Comparison of ENCODE assay signal across 22 cellular contexts in the genomic region with DNA sequence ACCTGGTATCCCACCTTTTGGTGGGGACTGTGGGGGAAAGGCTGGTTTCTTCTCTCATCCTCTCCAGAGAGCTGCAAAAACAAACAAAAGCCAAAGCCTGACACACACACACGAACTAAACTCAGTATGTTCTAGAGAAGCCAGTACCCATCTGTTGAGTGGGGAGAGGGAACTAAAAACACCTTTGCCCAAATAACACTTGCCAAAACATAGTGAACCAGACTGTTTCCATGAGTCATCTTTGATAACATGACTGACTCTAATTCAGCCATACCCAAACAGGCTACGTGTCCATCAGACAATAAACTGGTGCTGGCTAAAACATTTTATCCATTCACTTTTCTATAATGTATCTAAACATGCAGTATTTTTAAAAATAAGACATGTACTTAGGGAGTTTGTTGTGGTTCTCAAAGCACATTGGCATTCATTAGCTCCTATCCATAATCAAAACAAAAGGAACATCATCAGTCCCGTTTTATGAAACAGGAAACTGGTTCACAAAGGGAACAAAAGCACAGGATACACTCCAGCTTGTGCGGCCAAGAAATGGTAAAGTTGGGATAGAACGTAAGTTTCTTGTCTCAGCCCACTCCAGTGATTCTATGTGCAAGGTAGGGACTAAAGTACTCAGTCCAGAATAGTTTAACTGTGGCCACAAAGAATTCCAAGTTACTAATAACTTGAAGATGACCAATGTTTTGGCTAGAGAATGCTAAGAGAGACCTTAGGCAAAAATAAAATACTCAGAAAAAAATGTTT. TPM values are rescaled to one million over a fixed set of nuclear protein-coding genes. Genes with fewer than 3 reads are reported as not detected.
DNase-seq lines count a peak whose midpoint lies in the region; ATAC-seq and TF ChIP-seq lines count a peak whose summit lies in the region.
"Had no signal": no experiment of that assay in that cellular context is flagged by ENCODE, and none has a peak within 500 bp of the region (broad histone marks: within the 10 kb centered on the region; RNA-seq: fewer than 3 reads in every experiment).

No MANE protein-coding gene starts in this region.

- peaks cover 31% of the 10 kb centered on the region for H3K4me1 Mint-ChIP-seq in CD4-positive, alpha-beta T cell (ENCODE audit: low read depth)
- peaks cover 47% of the 10 kb centered on the region for H3K4me1 Mint-ChIP-seq in endothelial cell (ENCODE audit: unreplicated experiment)

- H3K27me3 ChIP-seq in CD4-positive, alpha-beta T cell (ENCODE audit: control insufficient read depth, insufficient read depth, low read length), result no peaks in the 10 kb centered on the region
- H3K27me3 ChIP-seq in trophoblast cell (ENCODE audit: insufficient read depth, low read length), result no peaks in the 10 kb centered on the region
- H3K27me3 ChIP-seq: brain microvascular endothelial cell, thyroid gland had no signal

- H2AK5ac ChIP-seq in trophoblast cell (ENCODE audit: low read length), result no peak overlapping the region

- no peaks in the 10 kb centered on the region for H3K9me3 Mint-ChIP-seq in CD4-positive, alpha-beta T cell
- no peaks in the 10 kb centered on the region for H3K9me3 Mint-ChIP-seq in endothelial cell (ENCODE audit: unreplicated experiment)
- H3K9me3 Mint-ChIP-seq: activated naive CD4-positive, alpha-beta T cell treated with anti-CD3 and anti-CD28 coated beads, Interleukin-2, amount 50 U/mL, for 24 hours had no signal

- no peak overlapping the region for H3K4ac ChIP-seq in trophoblast cell (ENCODE audit: low read depth, low read length)

- no peak overlapping the region for H2BK120ac ChIP-seq in trophoblast cell (ENCODE audit: insufficient read depth, low read length, poor library complexity)

- intact Hi-C loops in CD4-positive, alpha-beta T cell (cut with DNase I, micrococcal nuclease), result no loop called here

- POLR2A ChIA-PET in CD4-positive, alpha-beta T cell (lab: Charles Lee), result no interaction called here

- no peak for ATAC-seq in CD4-positive, alpha-beta T cell (ENCODE audit: poor library complexity)
- no peak for ATAC-seq in HG03045 (IDR thresholded peaks at IDR 0.05; ENCODE audit: unreplicated experiment)

- H3K14ac ChIP-seq in trophoblast cell (ENCODE audit: low read length), result peak overlapping the region; percentile 18

- no peaks in the 10 kb centered on the region for H3K27me3 Mint-ChIP-seq in CD4-positive, alpha-beta T cell
- peaks cover 2% of the 10 kb centered on the region for H3K27me3 Mint-ChIP-seq in endothelial cell (ENCODE audit: unreplicated experiment)
- H3K27me3 Mint-ChIP-seq: activated naive CD4-positive, alpha-beta T cell treated with anti-CD3 and anti-CD28 coated beads, Interleukin-2, amount 50 U/mL, for 24 hours; dendritic cell treated with granulocyte-macrophage colony-stimulating factor and Interleukin-4, amounts not matched to agents 40 ng/mL and 50 ng/mL, for 4 days had no signal

- no peak overlapping the region for H3K23ac ChIP-seq in trophoblast cell (ENCODE audit: low read length)

- no peak overlapping the region for H3K9ac ChIP-seq in trophoblast cell (ENCODE audit: low read length)

- H2BK5ac ChIP-seq in trophoblast cell (ENCODE audit: low read depth, low read length, poor library complexity), result peak overlapping the region; percentile 54

- no peaks in the 10 kb centered on the region for H3K36me3 ChIP-seq in trophoblast cell (ENCODE audit: control insufficient read depth in 1 of 2, insufficient read depth in 2 of 2, low read length in 2 of 2)
- H3K36me3 ChIP-seq: brain microvascular endothelial cell, thyroid gland had no signal

- no peak overlapping the region for H3K4me2 ChIP-seq in trophoblast cell (ENCODE audit: low read length)

- H3K18ac ChIP-seq in trophoblast cell (ENCODE audit: low read length), result no peak overlapping the region

- H4K8ac ChIP-seq in trophoblast cell (ENCODE audit: low read depth, low read length), result no peak overlapping the region

- H2BK12ac ChIP-seq in trophoblast cell (ENCODE audit: low read length), result peak overlapping the region; percentile 75

- H3K4me3 ChIP-seq in trophoblast cell (ENCODE audit: low read depth, low read length), result no peak overlapping the region
- H3K4me3 ChIP-seq: thyroid gland had no signal

- WGBS in trophoblast cell (ENCODE audit: extremely low coverage, insufficient coverage, insufficient read length), result no CpG with 5 or more reads among the region's 5 CpGs

- H4K91ac ChIP-seq in trophoblast cell (ENCODE audit: low read depth, low read length), result peak overlapping the region; percentile 53

- no peak for TF ChIP-seq CTCF in CD4-positive, alpha-beta T cell (IDR thresholded peaks at IDR 0.05)
- TF ChIP-seq CTCF in endothelial cell (IDR thresholded peaks at IDR 0.05; ENCODE audit: unreplicated experiment), result no peak

- H3K36me3 Mint-ChIP-seq in CD4-positive, alpha-beta T cell (ENCODE audit: low read depth), result peaks cover 53% of the 10 kb centered on the region
- H3K36me3 Mint-ChIP-seq in endothelial cell (ENCODE audit: low read depth, unreplicated experiment), result peaks cover 7% of the 10 kb centered on the region

- no peak for DNase-seq in CD4-positive, alpha-beta T cell
- DNase-seq in NCI-H226 (peak; percentile 56), endothelial cell (ENCODE audit: low spot score) (no peak), trophoblast cell (no peak), DMS53 treated with DMSO at 0.1 percent for 48 hours (lab: John Stamatoyannopoulos, UW; ENCODE audit: unreplicated experiment) (no peak), D341Med (ENCODE audit: low spot score) (no peak)
- DNase-seq in activated naive CD4-positive, alpha-beta T cell (lab: John Stamatoyannopoulos, UW), result no peak
- DNase-seq: activated CD4-positive, alpha-beta T cell treated with anti-CD3 and anti-CD28 coated beads, Interleukin-2, amount 50 U/mL, for 4 hours; activated T-cell treated with anti-CD3 and anti-CD28 coated beads, Interleukin-2, amount 50 U/mL, for 1 hour; brain microvascular endothelial cell; Kasumi-1; left cardiac atrium; NCI-H1092 treated with DMSO at 0.1 percent for 48 hours; NCI-H2107; nucleus accumbens; retina; stimulated activated CD4-positive, alpha-beta T cell treated with anti-CD3 and anti-CD28 coated beads, Interleukin-15, amount 100 ng/mL, for 24 hours; thyroid gland had no signal

- H3K79me2 ChIP-seq in trophoblast cell (ENCODE audit: control insufficient read depth, insufficient read depth, low read length, poor library complexity), result no peaks in the 10 kb centered on the region

- no peak overlapping the region for H4K12ac ChIP-seq in trophoblast cell (ENCODE audit: low read depth, low read length)

- peaks cover 6 to 8% of the 10 kb centered on the region in 2 experiments for H3K4me1 ChIP-seq in trophoblast cell (ENCODE audit: control insufficient read depth in 1 of 2, insufficient read depth in 2 of 2, low read length in 2 of 2)

- no peak overlapping the region for H3K27ac ChIP-seq in CD4-positive, alpha-beta T cell (ENCODE audit: low read depth, low read length)
- peak overlapping the region; percentile 36 for H3K27ac ChIP-seq in trophoblast cell (ENCODE audit: low read depth, low read length)
- H3K27ac ChIP-seq: brain microvascular endothelial cell had no signal

- H3K4me3 Mint-ChIP-seq in CD4-positive, alpha-beta T cell, result no peak overlapping the region
- no peak overlapping the region for H3K4me3 Mint-ChIP-seq in endothelial cell (ENCODE audit: unreplicated experiment)
- H3K4me3 Mint-ChIP-seq: activated naive CD4-positive, alpha-beta T cell treated with anti-CD3 and anti-CD28 coated beads, Interleukin-2, amount 50 U/mL, for 24 hours; dendritic cell treated with granulocyte-macrophage colony-stimulating factor and Interleukin-4, amounts not matched to agents 40 ng/mL and 50 ng/mL, for 4 days had no signal

- H3K9me3 ChIP-seq in CD4-positive, alpha-beta T cell (ENCODE audit: control insufficient read depth, low read length), result no peaks in the 10 kb centered on the region
- H3K9me3 ChIP-seq in trophoblast cell (ENCODE audit: insufficient read depth, low read depth, low read length), result no peaks in the 10 kb centered on the region
- H3K9me3 ChIP-seq: thyroid gland had no signal

- H2AFZ ChIP-seq in trophoblast cell (ENCODE audit: insufficient read depth, low read length, poor library complexity), result no peak overlapping the region

- H3K79me1 ChIP-seq in trophoblast cell (ENCODE audit: low read length), result peaks cover 7% of the 10 kb centered on the region

- peak overlapping the region; percentile 13 for H3K27ac Mint-ChIP-seq in CD4-positive, alpha-beta T cell
- peak overlapping the region; percentile 62 for H3K27ac Mint-ChIP-seq in endothelial cell (ENCODE audit: unreplicated experiment)
- H3K27ac Mint-ChIP-seq: dendritic cell treated with granulocyte-macrophage colony-stimulating factor and Interleukin-4, amounts not matched to agents 40 ng/mL and 50 ng/mL, for 4 days had no signal

- CTCF ChIA-PET in CD4-positive, alpha-beta T cell (lab: Charles Lee), result interaction anchor here (2.7 kb wide), 1 partner anchor 55 kb away, joined by 9 read pairs; no protein-coding TSS in a partner anchor

RNA-seq across cellular contexts. Expression of gene LYSMD2, which starts 16.1 kb away (rescaled TPM):
- total RNA-seq in CD4-positive, alpha-beta T cell, result 10 to 100 TPM; 17.4 TPM
- total RNA-seq in endothelial cell (ENCODE audit: unreplicated experiment), result 14.5 TPM
- polyA plus RNA-seq in trophoblast cell (2013), result 1.2 and 1.4 TPM in 2 replicates

RNA-seq across cellular contexts. Expression of gene TMOD2, which starts 30.0 kb away (rescaled TPM):
- total RNA-seq in CD4-positive, alpha-beta T cell, result 1 to 10 TPM; 5.6 to 6.9 TPM
- 118 TPM for total RNA-seq in endothelial cell (ENCODE audit: unreplicated experiment)
- polyA plus RNA-seq in trophoblast cell (2013), result 2.7 TPM in 2 replicates

RNA-seq across cellular contexts. Expression of gene SCG3, which starts 40.1 kb away (rescaled TPM):
- not detected for total RNA-seq in CD4-positive, alpha-beta T cell
- total RNA-seq in endothelial cell (ENCODE audit: unreplicated experiment), result 37.0 TPM
- polyA plus RNA-seq in trophoblast cell (2013), result 12.5 and 13.4 TPM in 2 replicates
- total RNA-seq: HT-29 had no signal

Comparison
In these comparisons a context has a peak if more than half of its experiments do, and no peak if none do; other contexts are left out.
1. RNA of gene TMOD2, which starts 30.0 kb away (total RNA-seq): 118 TPM in endothelial cell (single experiment); 5.6 to 6.9 TPM in CD4-positive, alpha-beta T cell; every median in the first group is over 10 times any median in the second.
2. RNA of gene SCG3, which starts 40.1 kb away (total RNA-seq): 37.0 TPM in endothelial cell (single experiment); not detected in CD4-positive, alpha-beta T cell; every median in the first group is over 10 times any median in the second.